29 cellular contexts compared by ENCODE assay signal in genomic region chr4:3599951-3600350, GRCh38.
"Had no signal": no experiment of that assay in that cellular context is flagged by ENCODE, and none has a peak within 500 bp of the region (broad histone marks: within the 10 kb centered on the region; RNA-seq: fewer than 3 reads in every experiment).

No MANE protein-coding gene starts in this region.

- H3K4me1 ChIP-seq: esophagus muscularis mucosa, foreskin keratinocyte, gastrocnemius medialis had no signal

- H3K27me3 ChIP-seq: brain microvascular endothelial cell, foreskin keratinocyte had no signal

- H3K27me3 Mint-ChIP-seq: activated CD4-positive, alpha-beta memory T cell treated with anti-CD3 and anti-CD28 coated beads for 36 hours; activated CD4-positive, alpha-beta T cell treated with anti-CD3 and anti-CD28 coated beads, Interleukin-2, amount 10 ng/mL, durations not matched to agents 24 days and 14 days; activated CD8-positive, alpha-beta memory T cell treated with anti-CD3 and anti-CD28 coated beads, Interleukin-2, amount 10 ng/mL, durations not matched to agents 7 days and 5 days had no signal

- H3K9me3 Mint-ChIP-seq: activated CD4-positive, alpha-beta memory T cell treated with anti-CD3 and anti-CD28 coated beads for 36 hours; activated CD4-positive, alpha-beta T cell treated with anti-CD3 and anti-CD28 coated beads, Interleukin-2, amount 10 ng/mL, durations not matched to agents 24 days and 14 days; central memory CD8-positive, alpha-beta T cell had no signal

- H3K36me3 Mint-ChIP-seq: activated CD4-positive, alpha-beta memory T cell treated with anti-CD3 and anti-CD28 coated beads for 36 hours; activated CD8-positive, alpha-beta memory T cell treated with anti-CD3 and anti-CD28 coated beads, Interleukin-2, amount 10 ng/mL, durations not matched to agents 7 days and 5 days; activated naive CD8-positive, alpha-beta T cell had no signal

- H3K9me3 ChIP-seq: gastrocnemius medialis had no signal

- H3K4me3 Mint-ChIP-seq: activated CD4-positive, alpha-beta memory T cell treated with anti-CD3 and anti-CD28 coated beads for 36 hours; activated CD4-positive, alpha-beta T cell treated with anti-CD3 and anti-CD28 coated beads for 36 hours; activated CD4-positive, alpha-beta T cell treated with anti-CD3 and anti-CD28 coated beads, Interleukin-2, amount 10 ng/mL, durations not matched to agents 24 days and 14 days; activated CD8-positive, alpha-beta memory T cell treated with anti-CD3 and anti-CD28 coated beads, Interleukin-2, amount 10 ng/mL, durations not matched to agents 7 days and 5 days; activated CD8-positive, alpha-beta T cell treated with anti-CD3 and anti-CD28 coated beads, Interleukin-2, amount 10 ng/mL, durations not matched to agents 7 days and 5 days; activated naive CD8-positive, alpha-beta T cell; activated T-helper 1 cell treated with anti-CD3 and anti-CD28 coated beads, Interleukin-12 subunit alpha, Interleukin-12 subunit beta, Interleukin-2, Interleukin-4 antibody, amounts not matched to agents 30 ng/mL and 10 ng/mL and 1 ng/mL, durations not matched to agents 14 hours and 24 hours and 36 hours; central memory CD8-positive, alpha-beta T cell; dendritic cell treated with granulocyte-macrophage colony-stimulating factor and Interleukin-4, amounts not matched to agents 40 ng/mL and 50 ng/mL, for 4 days had no signal

- H3K36me3 ChIP-seq: brain microvascular endothelial cell, esophagus muscularis mucosa, gastrocnemius medialis had no signal

- H3K27ac ChIP-seq: brain microvascular endothelial cell, coronary artery, dorsolateral prefrontal cortex, esophagus muscularis mucosa, foreskin keratinocyte, gastrocnemius medialis had no signal

- H3K4me3 ChIP-seq: coronary artery, dorsolateral prefrontal cortex, esophagus muscularis mucosa, gastrocnemius medialis had no signal

- H3K4me1 Mint-ChIP-seq: activated CD4-positive, alpha-beta T cell treated with anti-CD3 and anti-CD28 coated beads for 36 hours; activated CD4-positive, alpha-beta T cell treated with anti-CD3 and anti-CD28 coated beads, Interleukin-2, amount 10 ng/mL, durations not matched to agents 24 days and 14 days; activated CD8-positive, alpha-beta memory T cell treated with anti-CD3 and anti-CD28 coated beads, Interleukin-2, amount 10 ng/mL, durations not matched to agents 7 days and 5 days; central memory CD8-positive, alpha-beta T cell had no signal

- ATAC-seq: activated CD4-positive, alpha-beta T cell treated with anti-CD3 and anti-CD28 coated beads for 36 hours; activated CD8-positive, alpha-beta memory T cell treated with anti-CD3 and anti-CD28 coated beads, Interleukin-2, amount 10 ng/mL, durations not matched to agents 7 days and 5 days; activated CD8-positive, alpha-beta T cell treated with anti-CD3 and anti-CD28 coated beads, Interleukin-2, amount 10 ng/mL, durations not matched to agents 7 days and 5 days; foreskin keratinocyte; gastrocnemius medialis had no signal

- DNase-seq: activated CD4-positive, alpha-beta memory T cell treated with anti-CD3 and anti-CD28 coated beads for 36 hours; activated CD4-positive, alpha-beta T cell treated with anti-CD3 and anti-CD28 coated beads for 36 hours; activated CD4-positive, alpha-beta T cell treated with anti-CD3 and anti-CD28 coated beads, Interleukin-2, amount 10 ng/mL, durations not matched to agents 24 days and 14 days; activated CD4-positive, CD25-positive, alpha-beta regulatory T cell; activated CD8-positive, alpha-beta memory T cell treated with anti-CD3 and anti-CD28 coated beads, Interleukin-2, amount 10 ng/mL, durations not matched to agents 7 days and 5 days; activated CD8-positive, alpha-beta memory T cell treated with anti-CD3 and anti-CD28 coated beads, Interleukin-2, amount 50 U/mL, for 4 hours; activated CD8-positive, alpha-beta T cell treated with anti-CD3 and anti-CD28 coated beads, Interleukin-2, amount 10 ng/mL, durations not matched to agents 7 days and 5 days; activated gamma-delta T cell treated with Interleukin-2 at 50 U/mL for 16 hours; activated naive CD4-positive, alpha-beta T cell treated with anti-CD3 and anti-CD28 coated beads, Interleukin-2, amount 50 U/mL, for 16 hours; activated naive CD4-positive, alpha-beta T cell treated with Interleukin-2 at 50 U/mL for 16 hours; activated T-cell treated with anti-CD3 and anti-CD28 coated beads, Interleukin-2, amount 50 U/mL, for 1 hour; activated T-cell treated with anti-CD3 and anti-CD28 coated beads, Interleukin-2, amount 50 U/mL, for 48 hours; amniotic stem cell; anterior cingulate cortex; brain microvascular endothelial cell; dorsolateral prefrontal cortex; effector memory CD4-positive, alpha-beta T cell; erythroblast; foreskin keratinocyte; gastrocnemius medialis; glutamatergic neuron; T-helper 2 cell had no signal

- H3K27ac Mint-ChIP-seq: activated CD4-positive, alpha-beta memory T cell treated with anti-CD3 and anti-CD28 coated beads for 36 hours; activated CD4-positive, alpha-beta T cell treated with anti-CD3 and anti-CD28 coated beads for 36 hours; activated CD4-positive, alpha-beta T cell treated with anti-CD3 and anti-CD28 coated beads, Interleukin-2, amount 10 ng/mL, durations not matched to agents 24 days and 14 days; activated CD8-positive, alpha-beta memory T cell treated with anti-CD3 and anti-CD28 coated beads, Interleukin-2, amount 10 ng/mL, durations not matched to agents 7 days and 5 days; activated CD8-positive, alpha-beta T cell treated with anti-CD3 and anti-CD28 coated beads, Interleukin-2, amount 10 ng/mL, durations not matched to agents 7 days and 5 days; activated naive CD8-positive, alpha-beta T cell; activated T-helper 1 cell treated with anti-CD3 and anti-CD28 coated beads, Interleukin-12 subunit alpha, Interleukin-12 subunit beta, Interleukin-2, Interleukin-4 antibody, amounts not matched to agents 30 ng/mL and 10 ng/mL and 1 ng/mL, durations not matched to agents 14 hours and 24 hours and 36 hours; activated T-helper 2 cell treated with anti-CD3 and anti-CD28 coated beads, Interferon-gamma antibody, Interleukin-2, Interleukin-4, amounts not matched to agents 10 μg/mL and 5 μg/mL and 100 μg/mL, durations not matched to agents 14 hours and 24 hours and 36 hours; dendritic cell treated with granulocyte-macrophage colony-stimulating factor and Interleukin-4, amounts not matched to agents 40 ng/mL and 50 ng/mL, for 4 days had no signal
